Comparison of ENCODE assay signal across 2 cellular contexts in genomic region chr7:73850212-73850611, GRCh38.
TF ChIP-seq lines count a peak whose summit lies in the region.

No MANE protein-coding gene starts in this region.

TF ChIP-seq in IMR-90, 13 proteins besides CTCF, POLR2A, EP300 and RAD21:
- TF ChIP-seq RFX5 (IDR thresholded peaks at IDR 0.05; ENCODE audit: low read depth, low read length), result no peak
- no peak for TF ChIP-seq RCOR1 (IDR thresholded peaks at IDR 0.05; ENCODE audit: insufficient replicate concordance, low read length)
- no peak for TF ChIP-seq FOS (IDR thresholded peaks at IDR 0.05; ENCODE audit: low read depth, low read length)
- no peak for TF ChIP-seq BHLHE40 (IDR thresholded peaks at IDR 0.05; ENCODE audit: low read depth, low read length)

TF ChIP-seq in endothelial cell of umbilical vein, 7 proteins besides CTCF, POLR2A, EP300 and RAD21:
- no peak for TF ChIP-seq FOS (IDR thresholded peaks at IDR 0.05; ENCODE audit: borderline replicate concordance, insufficient read depth, low read length)
- TF ChIP-seq, protein P1, sequence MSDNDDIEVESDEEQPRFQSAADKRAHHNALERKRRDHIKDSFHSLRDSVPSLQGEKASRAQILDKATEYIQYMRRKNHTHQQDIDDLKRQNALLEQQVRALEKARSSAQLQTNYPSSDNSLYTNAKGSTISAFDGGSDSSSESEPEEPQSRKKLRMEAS (IDR thresholded peaks at IDR 0.05; ENCODE audit: insufficient read depth, insufficient read length), result no peak
- TF ChIP-seq GATA2 (IDR thresholded peaks at IDR 0.05; ENCODE audit: insufficient read depth, insufficient read length, low read depth, low read length), result no peak
- no peak for TF ChIP-seq JUN (IDR thresholded peaks at IDR 0.05; ENCODE audit: borderline replicate concordance, insufficient read depth, insufficient read length, low read depth)
- TF ChIP-seq POLR2AphosphoS5 (IDR thresholded peaks at IDR 0.05; ENCODE audit: insufficient read depth, low read depth, low read length), result no peak
- TF ChIP-seq MYC (IDR thresholded peaks at IDR 0.05; ENCODE audit: low read depth, low read length), result no peak
- TF ChIP-seq EZH2 (IDR thresholded peaks at IDR 0.05; ENCODE audit: borderline replicate concordance, low read depth, low read length, severe bottlenecking), result no peak
